Comparison of ENCODE assay signal across 17 cellular contexts in the genomic region with DNA sequence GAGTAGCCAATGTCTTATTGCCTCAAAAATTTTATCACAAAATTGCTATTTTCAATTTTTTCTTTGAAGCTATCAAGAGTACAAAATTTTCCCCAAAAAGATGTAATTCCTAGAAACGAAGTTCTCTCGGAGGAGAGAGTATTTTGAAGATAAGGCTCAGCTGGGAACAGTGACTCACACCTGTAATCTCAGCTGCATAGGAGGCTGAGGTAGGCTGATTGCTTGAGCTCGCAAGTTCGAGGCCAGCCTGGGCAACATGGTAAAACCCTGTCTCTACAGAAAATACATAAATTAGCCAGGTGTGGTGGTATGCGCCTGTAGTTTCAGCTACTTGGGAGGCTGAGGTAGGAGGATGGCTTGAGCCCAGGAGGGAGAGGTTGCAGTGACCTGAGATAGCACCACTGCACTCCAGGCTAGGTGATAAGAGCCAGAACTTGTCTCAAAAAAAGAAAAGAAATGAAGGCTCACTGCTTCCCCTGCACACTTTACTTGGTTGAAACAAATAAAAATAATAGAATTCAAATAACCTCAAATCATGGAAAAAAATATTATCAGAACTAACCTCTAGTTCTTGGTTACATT. TPM values are rescaled to one million over a fixed set of nuclear protein-coding genes. Genes with fewer than 3 reads are reported as not detected.
A peak's percentile ranks its signal among the peaks of the same experiment; 100 is the strongest.
DNase-seq lines count a peak whose midpoint lies in the region; ATAC-seq and TF ChIP-seq lines count a peak whose summit lies in the region.
"Had no signal": no experiment of that assay in that cellular context is flagged by ENCODE, and none has a peak within 500 bp of the region (broad histone marks: within the 10 kb centered on the region; RNA-seq: fewer than 3 reads in every experiment).

No MANE protein-coding gene starts in this region.

- H3K9me3 Mint-ChIP-seq in WTC11 (peaks cover 9% of the 10 kb centered on the region), memory B cell (peaks cover 5% of the 10 kb centered on the region)
- no peaks in the 10 kb centered on the region for H3K9me3 Mint-ChIP-seq in activated T-cell treated with anti-CD3 and anti-CD28 coated beads, Interleukin-2, amount 50 U/mL, for 72 hours

- CTCF ChIA-PET in WTC11 (lab: Charles Lee), result no interaction called here

- TF ChIP-seq CTCF in WTC11 (IDR thresholded peaks at IDR 0.05), result no peak

- H3K27ac Mint-ChIP-seq in WTC11 (peak overlapping the region; percentile 20; the same call in 1 of the 2 replicates), memory B cell (peak overlapping the region; percentile 86)
- no peak overlapping the region for H3K27ac Mint-ChIP-seq in activated T-cell treated with anti-CD3 and anti-CD28 coated beads, Interleukin-2, amount 50 U/mL, for 72 hours

- H3K27me3 Mint-ChIP-seq in WTC11 (ENCODE audit: low read depth) (no peaks in the 10 kb centered on the region), memory B cell (no peaks in the 10 kb centered on the region)
- H3K27me3 Mint-ChIP-seq in activated T-cell treated with anti-CD3 and anti-CD28 coated beads, Interleukin-2, amount 50 U/mL, for 72 hours (ENCODE audit: low read depth), result no peaks in the 10 kb centered on the region
- H3K27me3 Mint-ChIP-seq: CD8-positive, alpha-beta memory T cell had no signal

- H3K36me3 Mint-ChIP-seq in WTC11 (peaks cover 15% of the 10 kb centered on the region), memory B cell (peaks cover 23% of the 10 kb centered on the region)
- peaks cover 9 to 18% of the 10 kb centered on the region in 2 donors for H3K36me3 Mint-ChIP-seq in activated T-cell treated with anti-CD3 and anti-CD28 coated beads, Interleukin-2, amount 50 U/mL, for 72 hours (ENCODE audit: insufficient read depth in 2 of 2)

- peak; percentile 9 for DNase-seq in NCI-H82 (lab: John Stamatoyannopoulos, UW)
- no peak for DNase-seq in NCI-H82 treated with DMSO at 0.1 percent for 48 hours (lab: John Stamatoyannopoulos, UW; ENCODE audit: unreplicated experiment)
- DNase-seq in WTC11 (ENCODE audit: low spot score), result no peak
- no peak for DNase-seq in memory B cell (ENCODE audit: low spot score in 2 of 2)
- DNase-seq in activated T-cell treated with anti-CD3 and anti-CD28 coated beads, Interleukin-2, amount 50 U/mL, for 72 hours, result no peak
- no peak for DNase-seq in COLO668 (lab: John Stamatoyannopoulos, UW; ENCODE audit: unreplicated experiment)
- DNase-seq: ACHN; C1 segment of cervical spinal cord; CD8-positive, alpha-beta memory T cell; H9; NCI-H1105 treated with DMSO at 0.1 percent for 48 hours; NCI-H2081; NCI-H2171; NCI-H524 treated with DMSO at 0.1 percent for 48 hours had no signal

- ATAC-seq in WTC11 (no peak), memory B cell (ENCODE audit: low read depth) (no peak), HG03139 (IDR thresholded peaks at IDR 0.05; ENCODE audit: unreplicated experiment) (no peak), GM18873 (IDR thresholded peaks at IDR 0.05; ENCODE audit: low FRiP score, unreplicated experiment) (no peak)
- ATAC-seq in activated T-cell treated with anti-CD3 and anti-CD28 coated beads, Interleukin-2, amount 50 U/mL, for 72 hours (replicated peaks in 1 of 2), result no peak
- ATAC-seq: Right ventricle myocardium inferior had no signal

- POLR2A ChIA-PET in WTC11 (lab: Charles Lee), result no interaction called here

- H3K4me3 Mint-ChIP-seq in WTC11 (no peak overlapping the region), memory B cell (no peak overlapping the region)
- H3K4me3 Mint-ChIP-seq in activated T-cell treated with anti-CD3 and anti-CD28 coated beads, Interleukin-2, amount 50 U/mL, for 72 hours, result no peak overlapping the region
- H3K4me3 Mint-ChIP-seq: H9 had no signal

- H3K4me1 Mint-ChIP-seq in WTC11 (peaks cover 9% of the 10 kb centered on the region), memory B cell (peaks cover 26% of the 10 kb centered on the region)
- H3K4me1 Mint-ChIP-seq in activated T-cell treated with anti-CD3 and anti-CD28 coated beads, Interleukin-2, amount 50 U/mL, for 72 hours (ENCODE audit: low read depth), result peaks cover 44% of the 10 kb centered on the region

TF ChIP-seq in WTC11, 78 proteins besides CTCF, POLR2A, EP300 and RAD21 (continues in another document):
- TF ChIP-seq, protein P1, sequence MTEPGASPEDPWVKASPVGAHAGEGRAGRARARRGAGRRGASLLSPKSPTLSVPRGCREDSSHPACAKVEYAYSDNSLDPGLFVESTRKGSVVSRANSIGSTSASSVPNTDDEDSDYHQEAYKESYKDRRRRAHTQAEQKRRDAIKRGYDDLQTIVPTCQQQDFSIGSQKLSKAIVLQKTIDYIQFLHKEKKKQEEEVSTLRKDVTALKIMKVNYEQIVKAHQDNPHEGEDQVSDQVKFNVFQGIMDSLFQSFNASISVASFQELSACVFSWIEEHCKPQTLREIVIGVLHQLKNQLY (CRISPR knock-in tag; IDR thresholded peaks at IDR 0.05), result no peak
- no peak for TF ChIP-seq KAT7 (CRISPR knock-in tag; IDR thresholded peaks at IDR 0.05; ENCODE audit: borderline replicate concordance)
- no peak for TF ChIP-seq EMX1 (CRISPR knock-in tag; IDR thresholded peaks at IDR 0.05)
- TF ChIP-seq, protein P2, sequence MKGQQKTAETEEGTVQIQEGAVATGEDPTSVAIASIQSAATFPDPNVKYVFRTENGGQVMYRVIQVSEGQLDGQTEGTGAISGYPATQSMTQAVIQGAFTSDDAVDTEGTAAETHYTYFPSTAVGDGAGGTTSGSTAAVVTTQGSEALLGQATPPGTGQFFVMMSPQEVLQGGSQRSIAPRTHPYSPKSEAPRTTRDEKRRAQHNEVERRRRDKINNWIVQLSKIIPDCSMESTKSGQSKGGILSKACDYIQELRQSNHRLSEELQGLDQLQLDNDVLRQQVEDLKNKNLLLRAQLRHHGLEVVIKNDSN (CRISPR knock-in tag; IDR thresholded peaks at IDR 0.05), result no peak
- no peak for TF ChIP-seq GABPB1 (CRISPR knock-in tag; IDR thresholded peaks at IDR 0.05)
- TF ChIP-seq, protein P3, sequence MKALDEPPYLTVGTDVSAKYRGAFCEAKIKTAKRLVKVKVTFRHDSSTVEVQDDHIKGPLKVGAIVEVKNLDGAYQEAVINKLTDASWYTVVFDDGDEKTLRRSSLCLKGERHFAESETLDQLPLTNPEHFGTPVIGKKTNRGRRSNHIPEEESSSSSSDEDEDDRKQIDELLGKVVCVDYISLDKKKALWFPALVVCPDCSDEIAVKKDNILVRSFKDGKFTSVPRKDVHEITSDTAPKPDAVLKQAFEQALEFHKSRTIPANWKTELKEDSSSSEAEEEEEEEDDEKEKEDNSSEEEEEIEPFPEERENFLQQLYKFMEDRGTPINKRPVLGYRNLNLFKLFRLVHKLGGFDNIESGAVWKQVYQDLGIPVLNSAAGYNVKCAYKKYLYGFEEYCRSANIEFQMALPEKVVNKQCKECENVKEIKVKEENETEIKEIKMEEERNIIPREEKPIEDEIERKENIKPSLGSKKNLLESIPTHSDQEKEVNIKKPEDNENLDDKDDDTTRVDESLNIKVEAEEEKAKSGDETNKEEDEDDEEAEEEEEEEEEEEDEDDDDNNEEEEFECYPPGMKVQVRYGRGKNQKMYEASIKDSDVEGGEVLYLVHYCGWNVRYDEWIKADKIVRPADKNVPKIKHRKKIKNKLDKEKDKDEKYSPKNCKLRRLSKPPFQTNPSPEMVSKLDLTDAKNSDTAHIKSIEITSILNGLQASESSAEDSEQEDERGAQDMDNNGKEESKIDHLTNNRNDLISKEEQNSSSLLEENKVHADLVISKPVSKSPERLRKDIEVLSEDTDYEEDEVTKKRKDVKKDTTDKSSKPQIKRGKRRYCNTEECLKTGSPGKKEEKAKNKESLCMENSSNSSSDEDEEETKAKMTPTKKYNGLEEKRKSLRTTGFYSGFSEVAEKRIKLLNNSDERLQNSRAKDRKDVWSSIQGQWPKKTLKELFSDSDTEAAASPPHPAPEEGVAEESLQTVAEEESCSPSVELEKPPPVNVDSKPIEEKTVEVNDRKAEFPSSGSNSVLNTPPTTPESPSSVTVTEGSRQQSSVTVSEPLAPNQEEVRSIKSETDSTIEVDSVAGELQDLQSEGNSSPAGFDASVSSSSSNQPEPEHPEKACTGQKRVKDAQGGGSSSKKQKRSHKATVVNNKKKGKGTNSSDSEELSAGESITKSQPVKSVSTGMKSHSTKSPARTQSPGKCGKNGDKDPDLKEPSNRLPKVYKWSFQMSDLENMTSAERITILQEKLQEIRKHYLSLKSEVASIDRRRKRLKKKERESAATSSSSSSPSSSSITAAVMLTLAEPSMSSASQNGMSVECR (CRISPR knock-in tag; IDR thresholded peaks at IDR 0.05; ENCODE audit: borderline replicate concordance), result no peak
- TF ChIP-seq, protein P4, sequence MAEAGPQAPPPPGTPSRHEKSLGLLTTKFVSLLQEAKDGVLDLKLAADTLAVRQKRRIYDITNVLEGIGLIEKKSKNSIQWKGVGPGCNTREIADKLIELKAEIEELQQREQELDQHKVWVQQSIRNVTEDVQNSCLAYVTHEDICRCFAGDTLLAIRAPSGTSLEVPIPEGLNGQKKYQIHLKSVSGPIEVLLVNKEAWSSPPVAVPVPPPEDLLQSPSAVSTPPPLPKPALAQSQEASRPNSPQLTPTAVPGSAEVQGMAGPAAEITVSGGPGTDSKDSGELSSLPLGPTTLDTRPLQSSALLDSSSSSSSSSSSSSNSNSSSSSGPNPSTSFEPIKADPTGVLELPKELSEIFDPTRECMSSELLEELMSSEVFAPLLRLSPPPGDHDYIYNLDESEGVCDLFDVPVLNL (CRISPR knock-in tag; IDR thresholded peaks at IDR 0.05; ENCODE audit: borderline replicate concordance, low read depth), result no peak
- TF ChIP-seq, protein P5, sequence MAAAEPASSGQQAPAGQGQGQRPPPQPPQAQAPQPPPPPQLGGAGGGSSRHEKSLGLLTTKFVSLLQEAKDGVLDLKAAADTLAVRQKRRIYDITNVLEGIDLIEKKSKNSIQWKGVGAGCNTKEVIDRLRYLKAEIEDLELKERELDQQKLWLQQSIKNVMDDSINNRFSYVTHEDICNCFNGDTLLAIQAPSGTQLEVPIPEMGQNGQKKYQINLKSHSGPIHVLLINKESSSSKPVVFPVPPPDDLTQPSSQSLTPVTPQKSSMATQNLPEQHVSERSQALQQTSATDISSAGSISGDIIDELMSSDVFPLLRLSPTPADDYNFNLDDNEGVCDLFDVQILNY (CRISPR knock-in tag; IDR thresholded peaks at IDR 0.05), result no peak
- no peak for TF ChIP-seq TEAD4 (CRISPR knock-in tag; IDR thresholded peaks at IDR 0.05)
- TF ChIP-seq, protein P6, sequence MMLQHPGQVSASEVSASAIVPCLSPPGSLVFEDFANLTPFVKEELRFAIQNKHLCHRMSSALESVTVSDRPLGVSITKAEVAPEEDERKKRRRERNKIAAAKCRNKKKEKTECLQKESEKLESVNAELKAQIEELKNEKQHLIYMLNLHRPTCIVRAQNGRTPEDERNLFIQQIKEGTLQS (CRISPR knock-in tag; conservative IDR thresholded peaks at IDR 0.05), result no peak

RNA-seq across cellular contexts. Expression of a gene that starts 22.2 kb away (rescaled TPM):
- 57.4 to 63.6 TPM (median 63.3 TPM) in 3 replicates for total RNA-seq in WTC11 (2021)
- 100 to 1,000 TPM; 108 to 120 TPM for total RNA-seq in activated T-cell treated with anti-CD3 and anti-CD28 coated beads, Interleukin-2, amount 50 U/mL, for 72 hours
